Comparison of ENCODE assay signal across 31 cellular contexts in genomic region chr6:108211676-108212075, GRCh38. TPM values are rescaled to one million over a fixed set of nuclear protein-coding genes. Genes with fewer than 3 reads are reported as not detected.
"Had no signal": no experiment of that assay in that cellular context is flagged by ENCODE, and none has a peak within 500 bp of the region (broad histone marks: within the 10 kb centered on the region; RNA-seq: fewer than 3 reads in every experiment).

No MANE protein-coding gene starts in this region.

- H3K4me1 Mint-ChIP-seq: memory B cell had no signal

- DNase-seq: activated CD4-positive, alpha-beta T cell treated with anti-CD3 and anti-CD28 coated beads, Interleukin-2, amount 10 ng/mL, durations not matched to agents 7 days and 5 days; activated CD4-positive, CD25-positive, alpha-beta regulatory T cell; activated CD8-positive, alpha-beta T cell treated with anti-CD3 and anti-CD28 coated beads, Interleukin-2, amount 10 ng/mL, durations not matched to agents 7 days and 5 days; activated gamma-delta T cell treated with Interleukin-2 at 50 U/mL for 16 hours; adrenal gland; brain microvascular endothelial cell; central memory CD4-positive, alpha-beta T cell; dermis blood vessel endothelial cell; effector CD8-positive, alpha-beta T cell; glutamatergic neuron; kidney glomerular epithelial cell; left ventricle myocardium superior; nephron progenitor cell; nucleus accumbens; stimulated activated CD4-positive, alpha-beta T cell treated with anti-CD3 and anti-CD28 coated beads, Interleukin-2, amount 100 ng/mL, for 48 hours; stimulated activated CD8-positive, alpha-beta memory T cell treated with anti-CD3 and anti-CD28 coated beads, Interleukin-4, amount 100 ng/mL, for 48 hours; stimulated activated naive B cell treated with anti-CD40 and anti-IgM and Interleukin-4, amounts not matched to agents 10 μg/mL and 1 μg/mL and 100 μg/mL, for 72 hours; SW 1271; T-helper 17 cell; testis; upper lobe of left lung had no signal

- H3K4me3 ChIP-seq: adrenal gland, ascending aorta, esophagus muscularis mucosa, hepatocyte, testis, upper lobe of left lung had no signal

- H3K9ac ChIP-seq: parathyroid adenoma had no signal

- H3K4me2 ChIP-seq: hepatocyte had no signal

- H3K27ac Mint-ChIP-seq: activated CD4-positive, alpha-beta T cell treated with anti-CD3 and anti-CD28 coated beads, Interleukin-2, amount 10 ng/mL, durations not matched to agents 7 days and 5 days; activated CD8-positive, alpha-beta T cell treated with anti-CD3 and anti-CD28 coated beads, Interleukin-2, amount 10 ng/mL, durations not matched to agents 7 days and 5 days; activated naive CD4-positive, alpha-beta T cell treated with anti-CD3 and anti-CD28 coated beads, Interleukin-2, amount 50 U/mL, for 24 hours; memory B cell; nephron progenitor cell; stimulated activated naive B cell treated with anti-CD40 and anti-IgM and Interleukin-4, amounts not matched to agents 10 μg/mL and 1 μg/mL and 100 μg/mL, for 72 hours; T-helper 17 cell had no signal

- H3K27me3 Mint-ChIP-seq: activated CD4-positive, alpha-beta T cell treated with anti-CD3 and anti-CD28 coated beads, Interleukin-2, amount 10 ng/mL, durations not matched to agents 7 days and 5 days; activated naive CD4-positive, alpha-beta T cell treated with anti-CD3 and anti-CD28 coated beads, Interleukin-2, amount 50 U/mL, for 24 hours; memory B cell; stimulated activated naive B cell treated with anti-CD40 and anti-IgM and Interleukin-4, amounts not matched to agents 10 μg/mL and 1 μg/mL and 100 μg/mL, for 72 hours; T-helper 17 cell had no signal

- H3K27ac ChIP-seq: adrenal gland, ascending aorta, brain microvascular endothelial cell, esophagus muscularis mucosa, hepatocyte, parathyroid adenoma, testis, upper lobe of left lung had no signal

- H3K9me3 ChIP-seq: adrenal gland, ascending aorta, esophagus muscularis mucosa, testis, upper lobe of left lung had no signal

- H3K27me3 ChIP-seq: adrenal gland, ascending aorta, brain microvascular endothelial cell, esophagus muscularis mucosa, hepatocyte, testis, upper lobe of left lung had no signal

- H3K79me2 ChIP-seq: parathyroid adenoma had no signal

- H3K4me1 ChIP-seq: ascending aorta, esophagus muscularis mucosa, parathyroid adenoma, testis had no signal

- ATAC-seq: activated CD8-positive, alpha-beta T cell treated with anti-CD3 and anti-CD28 coated beads, Interleukin-2, amount 10 ng/mL, durations not matched to agents 7 days and 5 days; left ventricle myocardium superior; stimulated activated naive B cell treated with anti-CD40 and anti-IgM and Interleukin-4, amounts not matched to agents 10 μg/mL and 1 μg/mL and 100 μg/mL, for 72 hours; T-helper 17 cell had no signal

- FAIRE-seq: frontal cortex had no signal

- H2AFZ ChIP-seq: hepatocyte, parathyroid adenoma had no signal

- H3K9me3 Mint-ChIP-seq: activated CD4-positive, alpha-beta T cell treated with anti-CD3 and anti-CD28 coated beads, Interleukin-2, amount 10 ng/mL, durations not matched to agents 7 days and 5 days; activated naive CD4-positive, alpha-beta T cell treated with anti-CD3 and anti-CD28 coated beads, Interleukin-2, amount 50 U/mL, for 24 hours; memory B cell; nephron progenitor cell; stimulated activated naive B cell treated with anti-CD40 and anti-IgM and Interleukin-4, amounts not matched to agents 10 μg/mL and 1 μg/mL and 100 μg/mL, for 72 hours had no signal

- H3K4me3 Mint-ChIP-seq: activated CD4-positive, alpha-beta T cell treated with anti-CD3 and anti-CD28 coated beads, Interleukin-2, amount 10 ng/mL, durations not matched to agents 7 days and 5 days; activated CD8-positive, alpha-beta T cell treated with anti-CD3 and anti-CD28 coated beads, Interleukin-2, amount 10 ng/mL, durations not matched to agents 7 days and 5 days; activated naive CD4-positive, alpha-beta T cell treated with anti-CD3 and anti-CD28 coated beads, Interleukin-2, amount 50 U/mL, for 24 hours; memory B cell; nephron progenitor cell; stimulated activated naive B cell treated with anti-CD40 and anti-IgM and Interleukin-4, amounts not matched to agents 10 μg/mL and 1 μg/mL and 100 μg/mL, for 72 hours; T-helper 17 cell had no signal

RNA-seq across cellular contexts. Expression of gene NR2E1, which starts 45.9 kb away (rescaled TPM):
- total RNA-seq: activated CD4-positive, alpha-beta T cell treated with anti-CD3 and anti-CD28 coated beads, Interleukin-2, amount 10 ng/mL, durations not matched to agents 7 days and 5 days; activated CD8-positive, alpha-beta T cell treated with anti-CD3 and anti-CD28 coated beads, Interleukin-2, amount 10 ng/mL, durations not matched to agents 7 days and 5 days; ascending aorta; dermis blood vessel endothelial cell; esophagus muscularis mucosa; hepatocyte; left ventricle myocardium superior; mononuclear cell; myocyte; renal cortical epithelial cell; T-helper 17 cell; upper lobe of left lung had no signal
- polyA plus RNA-seq: hepatocyte had no signal
